Comparison of ENCODE assay signal across 8 cellular contexts in genomic region chr3:52281980-52282801, GRCh38. TPM values are rescaled to one million over a fixed set of nuclear protein-coding genes. Genes with fewer than 3 reads are reported as not detected.
A peak's percentile ranks its signal among the peaks of the same experiment; 100 is the strongest.
DNase-seq lines count a peak whose midpoint lies in the region; ATAC-seq and TF ChIP-seq lines count a peak whose summit lies in the region.

No MANE protein-coding gene starts in this region.

- H3K4me3 Mint-ChIP-seq in Calu3 (ENCODE audit: low read depth, unreplicated experiment) = peak overlapping the region; percentile 21
- H3K4me3 Mint-ChIP-seq in activated naive CD8-positive, alpha-beta T cell treated with anti-CD3 and anti-CD28 coated beads, Interleukin-2, amount 10 ng/mL, durations not matched to agents 7 days and 5 days = peak overlapping the region; percentile 81
- peak overlapping the region; percentile 62 for H3K4me3 Mint-ChIP-seq in natural killer cell treated with Interleukin-12 subunit alpha and Interleukin-12 subunit beta and Interleukin-15 and Interleukin-18, amount 100 ng/mL, for 72 hours

- CTCF ChIA-PET in Calu3 (lab: Charles Lee) = interaction anchor here (0.5 to 1.6 kb wide), 5 partner anchors 41 to 701 kb away, joined by 3 to 4 read pairs (median 4); no protein-coding TSS in a partner anchor

- TF ChIP-seq CTCF in Calu3 (IDR thresholded peaks at IDR 0.05; ENCODE audit: unreplicated experiment) = no peak

- peak overlapping the region; percentile 79 for H3K27ac Mint-ChIP-seq in Calu3 (ENCODE audit: unreplicated experiment)
- peak overlapping the region; percentile 93 for H3K27ac Mint-ChIP-seq in activated naive CD8-positive, alpha-beta T cell treated with anti-CD3 and anti-CD28 coated beads, Interleukin-2, amount 10 ng/mL, durations not matched to agents 7 days and 5 days
- H3K27ac Mint-ChIP-seq in natural killer cell treated with Interleukin-12 subunit alpha and Interleukin-12 subunit beta and Interleukin-15 and Interleukin-18, amount 100 ng/mL, for 72 hours = peak overlapping the region; percentile 82 to 91

- peaks cover 45% of the 10 kb centered on the region for H3K36me3 Mint-ChIP-seq in Calu3 (ENCODE audit: insufficient read depth, unreplicated experiment)
- H3K36me3 Mint-ChIP-seq in activated naive CD8-positive, alpha-beta T cell treated with anti-CD3 and anti-CD28 coated beads, Interleukin-2, amount 10 ng/mL, durations not matched to agents 7 days and 5 days = peaks cover 16% of the 10 kb centered on the region
- peaks cover 11% of the 10 kb centered on the region for H3K36me3 Mint-ChIP-seq in natural killer cell treated with Interleukin-12 subunit alpha and Interleukin-12 subunit beta and Interleukin-15 and Interleukin-18, amount 100 ng/mL, for 72 hours

- no TSS peak for BruUV-seq in Calu3 (replicated peaks; lab: Mats Ljungman, UMichigan)

- intact Hi-C loops in Calu3 (cut with micrococcal nuclease; ENCODE audit: unreplicated experiment) = no loop called here

- H3K9me3 Mint-ChIP-seq in Calu3 (ENCODE audit: low read depth, unreplicated experiment) = no peaks in the 10 kb centered on the region
- H3K9me3 Mint-ChIP-seq in activated naive CD8-positive, alpha-beta T cell treated with anti-CD3 and anti-CD28 coated beads, Interleukin-2, amount 10 ng/mL, durations not matched to agents 7 days and 5 days = no peaks in the 10 kb centered on the region
- H3K9me3 Mint-ChIP-seq in natural killer cell treated with Interleukin-12 subunit alpha and Interleukin-12 subunit beta and Interleukin-15 and Interleukin-18, amount 100 ng/mL, for 72 hours = no peaks in the 10 kb centered on the region

- ATAC-seq in activated naive CD8-positive, alpha-beta T cell treated with anti-CD3 and anti-CD28 coated beads, Interleukin-2, amount 10 ng/mL, durations not matched to agents 7 days and 5 days (ENCODE audit: low read depth) = peak; percentile 27
- peak in 1 of 2 donors; percentile 22 for ATAC-seq in natural killer cell treated with Interleukin-12 subunit alpha and Interleukin-12 subunit beta and Interleukin-15 and Interleukin-18, amount 100 ng/mL, for 72 hours
- ATAC-seq in HG03469 (IDR thresholded peaks at IDR 0.05; ENCODE audit: unreplicated experiment) = no peak

- H3K4me1 Mint-ChIP-seq in Calu3 (ENCODE audit: low read depth, unreplicated experiment) = peaks cover 49% of the 10 kb centered on the region
- peaks cover 51% of the 10 kb centered on the region for H3K4me1 Mint-ChIP-seq in activated naive CD8-positive, alpha-beta T cell treated with anti-CD3 and anti-CD28 coated beads, Interleukin-2, amount 10 ng/mL, durations not matched to agents 7 days and 5 days
- H3K4me1 Mint-ChIP-seq in natural killer cell treated with Interleukin-12 subunit alpha and Interleukin-12 subunit beta and Interleukin-15 and Interleukin-18, amount 100 ng/mL, for 72 hours (ENCODE audit: low read depth in 2 of 2) = peaks cover 32 to 36% of the 10 kb centered on the region in 2 donors

- peak; percentile 37 for DNase-seq in Calu3
- DNase-seq in NCI-H226 = peak; percentile 51
- DNase-seq in activated naive CD8-positive, alpha-beta T cell treated with anti-CD3 and anti-CD28 coated beads, Interleukin-2, amount 10 ng/mL, durations not matched to agents 7 days and 5 days = peak; percentile 52
- DNase-seq in natural killer cell treated with Interleukin-12 subunit alpha and Interleukin-12 subunit beta and Interleukin-15 and Interleukin-18, amount 100 ng/mL, for 72 hours (ENCODE audit: low spot score) = peak; percentile 72
- DNase-seq in SW480 (ENCODE audit: low spot score) = no peak
- DNase-seq in SKM-1 (lab: John Stamatoyannopoulos, UW; ENCODE audit: unreplicated experiment) = no peak
- no peak for DNase-seq in DMS 273 treated with DMSO at 0.1 percent for 48 hours (lab: John Stamatoyannopoulos, UW)

- POLR2A ChIA-PET in activated naive CD8-positive, alpha-beta T cell treated with anti-CD3 and anti-CD28 coated beads, Interleukin-2, amount 10 ng/mL, durations not matched to agents 7 days and 5 days (lab: Charles Lee) = interaction anchor here (0.6 to 25.1 kb wide), 8 partner anchors 8 to 782 kb away, joined by 4 to 1053 read pairs (median 6); partner anchors contain the start of genes PPM1M, TLR9 and TWF2

- no peaks in the 10 kb centered on the region for H3K27me3 Mint-ChIP-seq in Calu3 (ENCODE audit: unreplicated experiment)
- no peaks in the 10 kb centered on the region for H3K27me3 Mint-ChIP-seq in activated naive CD8-positive, alpha-beta T cell treated with anti-CD3 and anti-CD28 coated beads, Interleukin-2, amount 10 ng/mL, durations not matched to agents 7 days and 5 days
- H3K27me3 Mint-ChIP-seq in natural killer cell treated with Interleukin-12 subunit alpha and Interleukin-12 subunit beta and Interleukin-15 and Interleukin-18, amount 100 ng/mL, for 72 hours = no peaks in the 10 kb centered on the region

RNA-seq across cellular contexts. Expression of gene WDR82, which starts 3.7 kb away (rescaled TPM):
- 55.4 and 59.7 TPM in 2 replicates for total RNA-seq in Calu3 (2022)
- 100 to 1,000 TPM; 134 to 140 TPM for total RNA-seq in activated naive CD8-positive, alpha-beta T cell treated with anti-CD3 and anti-CD28 coated beads, Interleukin-2, amount 10 ng/mL, durations not matched to agents 7 days and 5 days
- total RNA-seq in natural killer cell treated with Interleukin-12 subunit alpha and Interleukin-12 subunit beta and Interleukin-15 and Interleukin-18, amount 100 ng/mL, for 72 hours = 10 to 100 TPM; 82.8 to 87.4 TPM

RNA-seq across cellular contexts. Expression of gene GLYCTK, which starts 5.4 kb away (rescaled TPM):
- total RNA-seq in Calu3 (2022) = 9.4 and 10.7 TPM in 2 replicates
- total RNA-seq in activated naive CD8-positive, alpha-beta T cell treated with anti-CD3 and anti-CD28 coated beads, Interleukin-2, amount 10 ng/mL, durations not matched to agents 7 days and 5 days = 10 to 100 TPM; 26.2 to 31.2 TPM
- 10 to 100 TPM; 26.0 to 34.2 TPM for total RNA-seq in natural killer cell treated with Interleukin-12 subunit alpha and Interleukin-12 subunit beta and Interleukin-15 and Interleukin-18, amount 100 ng/mL, for 72 hours

RNA-seq across cellular contexts. Expression of gene DNAH1, which starts 33.9 kb away (rescaled TPM):
- total RNA-seq in Calu3 (2022) = 10.2 and 13.1 TPM in 2 replicates
- 10 to 100 TPM; 28.5 to 30.0 TPM for total RNA-seq in activated naive CD8-positive, alpha-beta T cell treated with anti-CD3 and anti-CD28 coated beads, Interleukin-2, amount 10 ng/mL, durations not matched to agents 7 days and 5 days
- 10 to 100 TPM; 24.3 to 35.4 TPM for total RNA-seq in natural killer cell treated with Interleukin-12 subunit alpha and Interleukin-12 subunit beta and Interleukin-15 and Interleukin-18, amount 100 ng/mL, for 72 hours

RNA-seq across cellular contexts. Expression of gene PPM1M, which starts 36.6 kb away (rescaled TPM):
- total RNA-seq in Calu3 (2022) = 6.5 and 7.1 TPM in 2 replicates
- 100 to 1,000 TPM; 101 to 105 TPM for total RNA-seq in activated naive CD8-positive, alpha-beta T cell treated with anti-CD3 and anti-CD28 coated beads, Interleukin-2, amount 10 ng/mL, durations not matched to agents 7 days and 5 days
- 10 to 100 TPM; 45.7 to 47.7 TPM for total RNA-seq in natural killer cell treated with Interleukin-12 subunit alpha and Interleukin-12 subunit beta and Interleukin-15 and Interleukin-18, amount 100 ng/mL, for 72 hours

RNA-seq across cellular contexts. Expression of gene TWF2, which starts 43.2 kb away (rescaled TPM):
- total RNA-seq in Calu3 (2022) = 48.1 and 49.1 TPM in 2 replicates
- total RNA-seq in activated naive CD8-positive, alpha-beta T cell treated with anti-CD3 and anti-CD28 coated beads, Interleukin-2, amount 10 ng/mL, durations not matched to agents 7 days and 5 days = 100 to 1,000 TPM; 118 to 122 TPM
- total RNA-seq in natural killer cell treated with Interleukin-12 subunit alpha and Interleukin-12 subunit beta and Interleukin-15 and Interleukin-18, amount 100 ng/mL, for 72 hours = 100 to 1,000 TPM in 1 of 2 donors, 10 to 100 TPM in 1; 90.3 to 117 TPM

Comparison
In these comparisons a context has a peak if more than half of its experiments do, and no peak if none do; other contexts are left out.
1. DNase-seq: peak in Calu3 (single experiment), NCI-H226 (single experiment), activated naive CD8-positive, alpha-beta T cell treated with anti-CD3 and anti-CD28 coated beads, Interleukin-2, amount 10 ng/mL, durations not matched to agents 7 days and 5 days (single experiment) and natural killer cell treated with Interleukin-12 subunit alpha and Interleukin-12 subunit beta and Interleukin-15 and Interleukin-18, amount 100 ng/mL, for 72 hours (single experiment); none in SW480 (single experiment), SKM-1 (single experiment) and DMS 273 treated with DMSO at 0.1 percent for 48 hours (single experiment).
2. H3K4me3 Mint-ChIP-seq: peak in every context shown above with its lines; median percentile 81 in activated naive CD8-positive, alpha-beta T cell treated with anti-CD3 and anti-CD28 coated beads, Interleukin-2, amount 10 ng/mL, durations not matched to agents 7 days and 5 days; 62 in natural killer cell treated with Interleukin-12 subunit alpha and Interleukin-12 subunit beta and Interleukin-15 and Interleukin-18, amount 100 ng/mL, for 72 hours; 21 in Calu3.
3. Peak in every context shown above with its lines, with median percentiles within 50 percentile points of each other: H3K27ac Mint-ChIP-seq.